In the genomic region with DNA sequence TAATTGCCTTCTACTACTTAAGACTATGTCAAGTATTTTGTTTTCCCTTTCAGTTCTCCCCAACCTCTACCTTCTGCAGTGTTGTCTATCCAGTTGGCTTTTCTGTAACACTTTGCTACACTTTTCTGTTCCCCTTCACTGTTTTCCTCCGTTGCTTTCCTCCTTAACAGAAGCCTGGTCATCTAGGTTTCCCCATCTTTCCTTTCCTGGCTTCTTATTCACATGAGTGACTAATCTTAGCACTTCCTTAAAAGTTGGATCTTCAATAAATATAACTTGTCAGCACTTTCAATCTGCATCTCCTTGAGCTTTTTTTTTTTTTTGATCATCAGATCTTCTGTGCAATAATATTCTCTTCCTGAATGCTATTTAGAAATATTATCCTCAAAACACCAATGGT, we compare ENCODE assay signal across 10 cellular contexts. TPM values are rescaled to one million over a fixed set of nuclear protein-coding genes. Genes with fewer than 3 reads are reported as not detected.
DNase-seq lines count a peak whose midpoint lies in the region; ATAC-seq and TF ChIP-seq lines count a peak whose summit lies in the region.
"Had no signal": no experiment of that assay in that cellular context is flagged by ENCODE, and none has a peak within 500 bp of the region (broad histone marks: within the 10 kb centered on the region; RNA-seq: fewer than 3 reads in every experiment).

No MANE protein-coding gene starts in this region.

- H3K4me1 Mint-ChIP-seq in immature natural killer cell, result peaks cover 19 to 38% of the 10 kb centered on the region in 2 donors

- WGBS in testis, 2 donors, result 10 to 35% methylated on average over 1 of the region's 1 CpG

- TF ChIP-seq POLR2A in testis (IDR thresholded peaks at IDR 0.05), result no peak

- peak overlapping the region; percentile 98 for H3K27ac ChIP-seq in left ventricle myocardium inferior (replicated peaks)
- H3K27ac ChIP-seq in SK-N-MC, result peak overlapping the region; percentile 96
- H3K27ac ChIP-seq in upper lobe of right lung, result peak overlapping the region; percentile 94
- H3K27ac ChIP-seq in substantia nigra (ENCODE audit: low read depth, low read length, poor library complexity, severe bottlenecking), result no peak overlapping the region
- peak overlapping the region in 1 of 2 donors; percentile 32 for H3K27ac ChIP-seq in testis

- H3K27ac Mint-ChIP-seq in immature natural killer cell, result peak overlapping the region; percentile 11 to 84 (median 43)

- H3K4me1 ChIP-seq in left ventricle myocardium inferior (peaks cover 50% of the 10 kb centered on the region), upper lobe of right lung (peaks cover 22% of the 10 kb centered on the region), testis (no peaks in the 10 kb centered on the region)

- peaks cover 2 to 17% (median 12%) of the 10 kb centered on the region in 3 donors for H3K27me3 Mint-ChIP-seq in immature natural killer cell (ENCODE audit: low read depth in 3 of 3)

- H3K36me3 ChIP-seq in left ventricle myocardium inferior (no peaks in the 10 kb centered on the region), SK-N-MC (ENCODE audit: insufficient read depth, low read length) (peaks cover 11% of the 10 kb centered on the region), upper lobe of right lung (no peaks in the 10 kb centered on the region), testis (ENCODE audit: low read depth, missing control alignments) (no peaks in the 10 kb centered on the region)

- peaks cover 0 to 3% (median 0%) of the 10 kb centered on the region in 6 donors for H3K9me3 Mint-ChIP-seq in immature natural killer cell

- H3K36me3 Mint-ChIP-seq in immature natural killer cell, result no peaks in the 10 kb centered on the region

- peaks cover 54% of the 10 kb centered on the region for H3K27me3 ChIP-seq in left ventricle myocardium inferior (ENCODE audit: low read depth)
- no peaks in the 10 kb centered on the region for H3K27me3 ChIP-seq in upper lobe of right lung
- no peaks in the 10 kb centered on the region for H3K27me3 ChIP-seq in testis

- peak overlapping the region in 2 of 5 donors; percentile 8 to 22 for H3K4me3 Mint-ChIP-seq in immature natural killer cell

- intact Hi-C loops in left ventricle myocardium inferior (cut with micrococcal nuclease) (no loop called here), Right ventricle myocardium inferior (cut with DNase I) (no loop called here), upper lobe of right lung (cut with DNase I) (no loop called here), testis (cut with DNase I; ENCODE audit: low total_unique reads) (no loop called here)

- peak overlapping the region; percentile 74 for H3K9ac ChIP-seq in SK-N-MC (ENCODE audit: insufficient read length)

- TF ChIP-seq CTCF in left ventricle myocardium inferior (IDR thresholded peaks at IDR 0.05; ENCODE audit: borderline replicate concordance) (no peak), upper lobe of right lung (IDR thresholded peaks at IDR 0.05) (no peak), testis (IDR thresholded peaks at IDR 0.05) (no peak)

- DNase-seq in left ventricle myocardium inferior, result no peak
- DNase-seq in Right ventricle myocardium inferior (ENCODE audit: missing footprints), result no peak
- no peak for DNase-seq in SK-N-MC (ENCODE audit: low read depth, low spot score)
- DNase-seq in immature natural killer cell, result no peak
- no peak for DNase-seq in upper lobe of right lung
- DNase-seq in substantia nigra (lab: John Stamatoyannopoulos, UW), result no peak
- no peak for DNase-seq in testis
- DNase-seq: activated CD4-positive, alpha-beta T cell treated with anti-CD3 and anti-CD28 coated beads for 4 hours; COR-L47 had no signal

- ATAC-seq in Right ventricle myocardium inferior (no peak), upper lobe of right lung (peak; percentile 40), GM19023 (IDR thresholded peaks at IDR 0.05; ENCODE audit: unreplicated experiment) (no peak)

- H3K4me3 ChIP-seq in left ventricle myocardium inferior (peak overlapping the region; percentile 42), SK-N-MC (peak overlapping the region; percentile 67), upper lobe of right lung (no peak overlapping the region), testis (no peak overlapping the region)

- peaks cover 15% of the 10 kb centered on the region for H3K9me3 ChIP-seq in left ventricle myocardium inferior (replicated peaks)
- peaks cover 8% of the 10 kb centered on the region; the same call in 1 of the 2 replicates for H3K9me3 ChIP-seq in SK-N-MC (ENCODE audit: low read depth, low read length)
- H3K9me3 ChIP-seq in upper lobe of right lung, result no peaks in the 10 kb centered on the region
- H3K9me3 ChIP-seq in testis, result no peaks in the 10 kb centered on the region

RNA-seq across cellular contexts. Expression of a gene that starts 2.8 kb away (rescaled TPM):
- total RNA-seq in left ventricle myocardium inferior (15.1 TPM), Right ventricle myocardium inferior (18.1 TPM), upper lobe of right lung (75.7 TPM), testis (1 to 10 TPM; 5.5 to 6.4 TPM)
- polyA plus RNA-seq in immature natural killer cell (10 to 100 TPM in 1 of 3 donors, 1 to 10 TPM in 2; 1.8 to 12.6 (median 7.0) TPM), testis (ENCODE audit: insufficient read depth, low read depth, low replicate concordance) (9.3 TPM)

RNA-seq across cellular contexts. Expression of a gene that starts 56.1 kb away (rescaled TPM):
- total RNA-seq in left ventricle myocardium inferior (3.7 TPM), Right ventricle myocardium inferior (3.0 TPM), upper lobe of right lung (12.4 TPM), testis (1 to 10 TPM; 2.9 to 4.7 TPM)
- polyA plus RNA-seq in immature natural killer cell (10 to 100 TPM in 1 of 3 donors, 1 to 10 TPM in 1, under 1 TPM in 1; 0.44 to 10.5 (median 6.3) TPM), testis (ENCODE audit: insufficient read depth, low read depth, low replicate concordance) (2.6 TPM)

Comparison
In these comparisons a context has a peak if more than half of its experiments do, and no peak if none do; other contexts are left out.
1. H3K4me3 ChIP-seq: peak in left ventricle myocardium inferior (single experiment) and SK-N-MC (single experiment); none in upper lobe of right lung (single experiment) and testis (0 of 2).